Comparison of ENCODE assay signal across 19 cellular contexts in the genomic region with DNA sequence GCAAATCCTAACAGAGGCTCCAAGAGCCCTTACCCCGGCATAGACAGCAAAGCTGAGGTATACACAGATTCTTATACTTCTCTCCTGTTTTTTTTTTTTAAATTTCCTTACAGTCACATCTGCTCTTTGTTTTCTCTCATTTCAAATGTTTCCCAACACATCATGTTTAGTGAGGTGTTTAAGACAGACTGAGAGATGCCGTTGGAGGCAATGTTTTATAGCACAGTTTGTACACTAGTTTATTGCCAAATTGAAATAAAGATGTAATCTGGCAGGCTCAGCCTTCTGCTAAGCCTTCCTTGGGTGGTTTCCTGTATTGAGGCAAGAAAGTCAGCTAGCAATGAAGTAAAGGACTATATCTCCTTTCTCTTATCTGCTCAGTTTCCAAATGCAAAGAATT.
"Had no signal": no experiment of that assay in that cellular context is flagged by ENCODE, and none has a peak within 500 bp of the region (broad histone marks: within the 10 kb centered on the region; RNA-seq: fewer than 3 reads in every experiment).

No MANE protein-coding gene starts in this region.

- H3K9me3 ChIP-seq: SJCRH30 had no signal

- ATAC-seq: Panc1, PC-3, SK-N-SH treated with all-trans-retinoic acid at 6 μM for 48 hours had no signal

- H3K36me3 ChIP-seq: SJCRH30 had no signal

- H3K4me1 ChIP-seq: SJCRH30 had no signal

- H3K27ac ChIP-seq: RWPE1, SJCRH30 had no signal

- H3K4me3 ChIP-seq: SJCRH30 had no signal

- H3K27me3 ChIP-seq: SJCRH30 had no signal

- DNase-seq: KBM-7, MM.1S, NCI-H1092 treated with DMSO at 0.1 percent for 48 hours, NCI-H1436, NCI-H187, NCI-H2029, NCI-H2081 treated with DMSO at 0.1 percent for 48 hours, NCI-H2171, NCI-H345, NCI-H524, NCI-H526 treated with DMSO at 0.1 percent for 48 hours, NCI-H748 treated with DMSO at 0.1 percent for 48 hours, PC-3, SHP77, SJCRH30, T-helper 1 cell had no signal
